ENCODE assay signal across 15 cellular contexts in the genomic region with DNA sequence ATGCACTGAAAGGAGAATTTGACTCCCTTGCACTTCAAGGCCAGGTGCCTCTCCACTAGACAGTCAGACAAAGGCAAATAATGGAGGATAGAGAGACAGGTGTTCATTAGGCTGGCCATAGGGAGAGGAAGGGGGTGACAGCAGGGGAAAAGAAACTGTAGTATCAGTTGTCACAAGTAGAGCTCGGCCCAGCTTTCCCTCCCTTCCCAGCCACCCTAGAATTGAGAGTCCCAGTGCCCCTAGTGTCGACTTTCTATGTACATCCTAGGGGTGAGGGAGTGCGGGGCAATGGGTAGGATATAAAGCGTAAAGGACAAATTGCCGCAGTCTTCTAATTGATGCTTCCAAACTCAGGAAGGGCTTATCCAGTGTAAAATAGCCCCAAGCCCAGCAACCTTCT. TPM values are rescaled to one million over a fixed set of nuclear protein-coding genes. Genes with fewer than 3 reads are reported as not detected.
DNase-seq lines count a peak whose midpoint lies in the region; ATAC-seq and TF ChIP-seq lines count a peak whose summit lies in the region.
"Had no signal": no experiment of that assay in that cellular context is flagged by ENCODE, and none has a peak within 500 bp of the region (broad histone marks: within the 10 kb centered on the region; RNA-seq: fewer than 3 reads in every experiment).

No MANE protein-coding gene starts in this region.

- no peak overlapping the region for H3K4me3 Mint-ChIP-seq in activated T-helper 2 cell treated with anti-CD3 and anti-CD28 coated beads, Interferon-gamma antibody, Interleukin-2, Interleukin-4, amounts not matched to agents 10 μg/mL and 5 μg/mL and 100 μg/mL, durations not matched to agents 14 hours and 24 hours and 36 hours (ENCODE audit: low read depth)
- no peak overlapping the region for H3K4me3 Mint-ChIP-seq in Caco-2 (ENCODE audit: unreplicated experiment)
- H3K4me3 Mint-ChIP-seq: activated CD4-positive, alpha-beta memory T cell treated with anti-CD3 and anti-CD28 coated beads, Interleukin-2, amount 10 ng/mL, durations not matched to agents 7 days and 5 days had no signal

- H3K36me3 ChIP-seq in A673 (ENCODE audit: insufficient read depth, low read length, poor library complexity, severe bottlenecking): peaks cover 9% of the 10 kb centered on the region
- peaks cover 0 to 68% of the 10 kb centered on the region in 2 donors for H3K36me3 ChIP-seq in gastroesophageal sphincter
- no peaks in the 10 kb centered on the region; the same call in 1 of the 2 replicates for H3K36me3 ChIP-seq in Caco-2 (ENCODE audit: control insufficient read depth, insufficient read depth, low read length)

- no peak for TF ChIP-seq EP300 in gastroesophageal sphincter (IDR thresholded peaks at IDR 0.05)

- BruUV-seq in A673 (replicated peaks; lab: Mats Ljungman, UMichigan) (no TSS peak), Caco-2 (replicated peaks; lab: Mats Ljungman, UMichigan) (no TSS peak)

- TF ChIP-seq CTCF in A673 (conservative IDR thresholded peaks at IDR 0.05; ENCODE audit: low read depth, low read length) (no peak), gastroesophageal sphincter (IDR thresholded peaks at IDR 0.05) (no peak), Caco-2 (IDR thresholded peaks at IDR 0.05; ENCODE audit: insufficient read depth in 1 of 2, low read depth in 1 of 2, low read length in 1 of 2, severe bottlenecking in 1 of 2, unreplicated experiment in 1 of 2) (no peak)

- ATAC-seq in gastroesophageal sphincter: no peak

- H3K27me3 Mint-ChIP-seq in activated T-helper 2 cell treated with anti-CD3 and anti-CD28 coated beads, Interferon-gamma antibody, Interleukin-2, Interleukin-4, amounts not matched to agents 10 μg/mL and 5 μg/mL and 100 μg/mL, durations not matched to agents 14 hours and 24 hours and 36 hours (ENCODE audit: low read depth): no peaks in the 10 kb centered on the region
- no peaks in the 10 kb centered on the region for H3K27me3 Mint-ChIP-seq in Caco-2 (ENCODE audit: insufficient read depth, unreplicated experiment)
- H3K27me3 Mint-ChIP-seq: activated CD4-positive, alpha-beta memory T cell treated with anti-CD3 and anti-CD28 coated beads, Interleukin-2, amount 10 ng/mL, durations not matched to agents 7 days and 5 days had no signal

- TF ChIP-seq POLR2A in gastroesophageal sphincter (IDR thresholded peaks at IDR 0.05): no peak

- WGBS in gastroesophageal sphincter (ENCODE audit: low coverage in 1 of 2), 2 donors: 42% methylated on average over 2 of the region's 5 CpGs; no CpG with 5 or more reads in 1 of the 2 donors

- intact Hi-C loops in A673 (cut with micrococcal nuclease; ENCODE audit: unreplicated experiment) (loop anchor here (5.0 kb wide), 1 partner anchor 94 kb away; no protein-coding TSS in a partner anchor), Caco-2 (cut with micrococcal nuclease; ENCODE audit: unreplicated experiment) (loop anchor here (5.0 kb wide), 1 partner anchor 94 kb away; no protein-coding TSS in a partner anchor)
- intact Hi-C loops in activated T-helper 2 cell treated with anti-CD3 and anti-CD28 coated beads, Interferon-gamma antibody, Interleukin-2, Interleukin-4, amounts not matched to agents 10 μg/mL and 5 μg/mL and 100 μg/mL, durations not matched to agents 14 hours and 24 hours and 36 hours (cut with micrococcal nuclease): no loop called here

- H3K4me1 Mint-ChIP-seq in activated T-helper 2 cell treated with anti-CD3 and anti-CD28 coated beads, Interferon-gamma antibody, Interleukin-2, Interleukin-4, amounts not matched to agents 10 μg/mL and 5 μg/mL and 100 μg/mL, durations not matched to agents 14 hours and 24 hours and 36 hours (ENCODE audit: low read depth): peaks cover 3% of the 10 kb centered on the region
- peaks cover 14% of the 10 kb centered on the region for H3K4me1 Mint-ChIP-seq in Caco-2 (ENCODE audit: low read depth, unreplicated experiment)

- H3K9me3 Mint-ChIP-seq in activated T-helper 2 cell treated with anti-CD3 and anti-CD28 coated beads, Interferon-gamma antibody, Interleukin-2, Interleukin-4, amounts not matched to agents 10 μg/mL and 5 μg/mL and 100 μg/mL, durations not matched to agents 14 hours and 24 hours and 36 hours: no peaks in the 10 kb centered on the region
- H3K9me3 Mint-ChIP-seq in Caco-2 (ENCODE audit: unreplicated experiment): no peaks in the 10 kb centered on the region
- H3K9me3 Mint-ChIP-seq: activated CD4-positive, alpha-beta memory T cell treated with anti-CD3 and anti-CD28 coated beads, Interleukin-2, amount 10 ng/mL, durations not matched to agents 7 days and 5 days had no signal

- no peak overlapping the region for H3K27ac ChIP-seq in A673 (ENCODE audit: low read depth, low read length, poor library complexity, severe bottlenecking)
- peak overlapping the region in 3 of 4 donors; percentile 38 to 70 (median 44) for H3K27ac ChIP-seq in gastroesophageal sphincter

- peaks cover 5% of the 10 kb centered on the region for H3K36me3 Mint-ChIP-seq in activated T-helper 2 cell treated with anti-CD3 and anti-CD28 coated beads, Interferon-gamma antibody, Interleukin-2, Interleukin-4, amounts not matched to agents 10 μg/mL and 5 μg/mL and 100 μg/mL, durations not matched to agents 14 hours and 24 hours and 36 hours (ENCODE audit: low read depth)
- peaks cover 29% of the 10 kb centered on the region for H3K36me3 Mint-ChIP-seq in Caco-2 (ENCODE audit: insufficient read depth, unreplicated experiment)

- DNase-seq in A673 (ENCODE audit: low spot score) (peak; percentile 33), NCI-H1092 (lab: John Stamatoyannopoulos, UW) (peak; percentile 9), NCI-H510A (lab: John Stamatoyannopoulos, UW) (peak; percentile 88), iPS-NIHi7 (ENCODE audit: extremely low spot score) (no peak), Caco-2 (no peak)
- DNase-seq in activated T-helper 2 cell treated with anti-CD3 and anti-CD28 coated beads, Interferon-gamma antibody, Interleukin-2, Interleukin-4, amounts not matched to agents 10 μg/mL and 5 μg/mL and 100 μg/mL, durations not matched to agents 14 hours and 24 hours and 36 hours (ENCODE audit: low spot score): no peak
- DNase-seq in activated naive CD4-positive, alpha-beta T cell treated with Interleukin-2 at 50 U/mL for 16 hours: no peak
- DNase-seq: ACHN; activated CD4-positive, alpha-beta memory T cell treated with anti-CD3 and anti-CD28 coated beads, Interleukin-2, amount 10 ng/mL, durations not matched to agents 7 days and 5 days; activated naive CD4-positive, alpha-beta T cell; head of caudate nucleus; posterior cingulate gyrus; T-helper 2 cell had no signal

- H3K4me1 ChIP-seq in A673 (ENCODE audit: insufficient read depth, low read length, poor library complexity, severe bottlenecking) (no peaks in the 10 kb centered on the region), gastroesophageal sphincter (peaks cover 0 to 34% (median 0%) of the 10 kb centered on the region in 3 donors), Caco-2 (peaks cover 6% of the 10 kb centered on the region; the same call in 1 of the 2 replicates)

- H3K9me3 ChIP-seq in A673 (ENCODE audit: low read depth, low read length, poor library complexity, severe bottlenecking): no peaks in the 10 kb centered on the region
- no peaks in the 10 kb centered on the region for H3K9me3 ChIP-seq in gastroesophageal sphincter
- H3K9me3 ChIP-seq in Caco-2: no peaks in the 10 kb centered on the region

- POLR2A ChIA-PET in A673 (lab: Charles Lee; ENCODE audit: low non-redundant PET): interaction anchor here (0.6 kb wide), 1 partner anchor 616 kb away, joined by 10 read pairs; no protein-coding TSS in a partner anchor
- POLR2A ChIA-PET in Caco-2 (lab: Charles Lee): no interaction called here

- CTCF ChIA-PET in A673 (lab: Charles Lee): interaction anchor here (0.6 to 1.0 kb wide), 3 partner anchors 46 to 150 kb away, joined by 3 read pairs; no protein-coding TSS in a partner anchor
- CTCF ChIA-PET in Caco-2 (lab: Charles Lee): interaction anchor here (0.7 to 1.5 kb wide), 3 partner anchors 11 to 77 kb away, joined by 3 to 8 read pairs (median 4); no protein-coding TSS in a partner anchor

- no peak overlapping the region for H3K4me3 ChIP-seq in A673 (ENCODE audit: low read depth, low read length, poor library complexity, severe bottlenecking)
- no peak overlapping the region for H3K4me3 ChIP-seq in gastroesophageal sphincter
- no peak overlapping the region for H3K4me3 ChIP-seq in Caco-2 (ENCODE audit: low read depth, low read length)
- H3K4me3 ChIP-seq: cardiac muscle cell had no signal

- no peak overlapping the region for H3K27ac Mint-ChIP-seq in activated T-helper 2 cell treated with anti-CD3 and anti-CD28 coated beads, Interferon-gamma antibody, Interleukin-2, Interleukin-4, amounts not matched to agents 10 μg/mL and 5 μg/mL and 100 μg/mL, durations not matched to agents 14 hours and 24 hours and 36 hours
- no peak overlapping the region for H3K27ac Mint-ChIP-seq in Caco-2 (ENCODE audit: unreplicated experiment)
- H3K27ac Mint-ChIP-seq: activated CD4-positive, alpha-beta memory T cell treated with anti-CD3 and anti-CD28 coated beads, Interleukin-2, amount 10 ng/mL, durations not matched to agents 7 days and 5 days had no signal

- H3K27me3 ChIP-seq in A673 (replicated peaks; ENCODE audit: insufficient read depth, low read depth, low read length, poor library complexity) (no peaks in the 10 kb centered on the region), gastroesophageal sphincter (no peaks in the 10 kb centered on the region), Caco-2 (replicated peaks; ENCODE audit: control insufficient read depth, insufficient read depth, low read length) (no peaks in the 10 kb centered on the region)
- H3K27me3 ChIP-seq: cardiac muscle cell had no signal

RNA-seq across cellular contexts. Expression of a gene that starts 39.0 kb away (rescaled TPM):
- 126 and 139 TPM in 2 replicates for total RNA-seq in A673 (2021)
- total RNA-seq in gastroesophageal sphincter: 10 to 100 TPM; 32.1 to 73.2 (median 54.6) TPM
- 124 and 131 TPM in 2 replicates for total RNA-seq in activated T-helper 2 cell treated with anti-CD3 and anti-CD28 coated beads, Interferon-gamma antibody, Interleukin-2, Interleukin-4, amounts not matched to agents 10 μg/mL and 5 μg/mL and 100 μg/mL, durations not matched to agents 14 hours and 24 hours and 36 hours
- 97.2 and 104 TPM in 2 replicates for total RNA-seq in Caco-2 (2022)

RNA-seq across cellular contexts. Expression of a gene that starts 54.7 kb away (rescaled TPM):
- total RNA-seq in A673 (2021) (1,089 and 1,126 TPM in 2 replicates), gastroesophageal sphincter (100 to 1,000 TPM; 315 to 472 (median 432) TPM), Caco-2 (2022) (740 and 781 TPM in 2 replicates)
- 729 and 735 TPM in 2 replicates for total RNA-seq in activated T-helper 2 cell treated with anti-CD3 and anti-CD28 coated beads, Interferon-gamma antibody, Interleukin-2, Interleukin-4, amounts not matched to agents 10 μg/mL and 5 μg/mL and 100 μg/mL, durations not matched to agents 14 hours and 24 hours and 36 hours

Comparison
In these comparisons a context has a peak if more than half of its experiments do, and no peak if none do; other contexts are left out.
1. DNase-seq: peak in A673 (single experiment), NCI-H1092 (single experiment) and NCI-H510A (single experiment); none in iPS-NIHi7 (single experiment), activated T-helper 2 cell treated with anti-CD3 and anti-CD28 coated beads, Interferon-gamma antibody, Interleukin-2, Interleukin-4, amounts not matched to agents 10 μg/mL and 5 μg/mL and 100 μg/mL, durations not matched to agents 14 hours and 24 hours and 36 hours (single experiment), activated naive CD4-positive, alpha-beta T cell treated with Interleukin-2 at 50 U/mL for 16 hours (single experiment) and Caco-2 (0 of 2).